ENCODE assay signal across 28 cellular contexts in the genomic region with DNA sequence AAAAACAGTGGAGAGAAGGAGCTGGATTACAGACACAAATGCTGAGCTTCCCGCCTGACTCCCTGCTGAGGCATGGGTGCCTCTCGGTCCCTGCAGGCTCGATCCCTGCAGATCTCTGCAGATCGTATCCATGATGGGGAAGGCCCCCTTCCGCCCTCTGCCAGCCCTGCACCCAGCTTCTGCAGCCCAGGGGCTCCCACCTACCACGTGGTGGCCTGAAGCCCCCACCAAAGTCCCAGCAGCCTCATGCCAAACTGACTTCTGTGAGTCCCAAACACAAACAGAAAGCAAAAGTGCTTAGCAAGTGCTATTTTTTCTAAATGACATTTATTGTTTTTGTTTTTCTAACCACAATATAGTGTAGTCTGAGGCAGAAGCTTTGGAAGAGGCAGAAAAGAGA.
DNase-seq lines count a peak whose midpoint lies in the region; ATAC-seq and TF ChIP-seq lines count a peak whose summit lies in the region.
"Had no signal": no experiment of that assay in that cellular context is flagged by ENCODE, and none has a peak within 500 bp of the region (broad histone marks: within the 10 kb centered on the region; RNA-seq: fewer than 3 reads in every experiment).

No MANE protein-coding gene starts in this region.

- no peaks in the 10 kb centered on the region for H3K36me3 ChIP-seq in BLaER1
- H3K36me3 ChIP-seq: adrenal gland, transverse colon had no signal

- DNase-seq in GM13977 (ENCODE audit: low spot score) (peak; percentile 36), coronary artery (ENCODE audit: low spot score) (peak; percentile 50), HuH-7.5 (ENCODE audit: low spot score) (no peak), type B pancreatic cell (ENCODE audit: extremely low spot score, unreplicated experiment) (no peak)
- DNase-seq: activated CD4-positive, alpha-beta T cell treated with anti-CD3 and anti-CD28 coated beads, Interleukin-2, amount 50 U/mL, for 1 hour; activated CD8-positive, alpha-beta memory T cell treated with anti-CD3 and anti-CD28 coated beads, Interleukin-2, amount 10 ng/mL, durations not matched to agents 7 days and 5 days; activated naive CD4-positive, alpha-beta T cell treated with anti-CD3 and anti-CD28 coated beads for 36 hours; activated T-cell treated with anti-CD3 and anti-CD28 coated beads, Interleukin-2, amount 50 U/mL, for 48 hours; DMS79; GF-D8; glutamatergic neuron; HCEC 1CT; Kasumi-1; MV-4-11; NCI-H146; NCI-H446 treated with DMSO at 0.1 percent for 48 hours; NCI-H82; T-helper 9 cell; transverse colon had no signal

- H3K36me3 Mint-ChIP-seq in nephron (ENCODE audit: low read depth) (no peaks in the 10 kb centered on the region), type B pancreatic cell (no peaks in the 10 kb centered on the region)
- H3K36me3 Mint-ChIP-seq: activated CD8-positive, alpha-beta memory T cell treated with anti-CD3 and anti-CD28 coated beads, Interleukin-2, amount 10 ng/mL, durations not matched to agents 7 days and 5 days; brain had no signal

- H3K9ac ChIP-seq in BLaER1 = no peak overlapping the region

- H3K9me3 ChIP-seq in BLaER1 = peaks cover under 1% of the 10 kb centered on the region; the same call in 1 of the 2 replicates
- H3K9me3 ChIP-seq: adrenal gland, psoas muscle, transverse colon had no signal

- H3K27ac Mint-ChIP-seq in nephron = peak overlapping the region; percentile 62 to 98 (median 74)
- no peak overlapping the region for H3K27ac Mint-ChIP-seq in type B pancreatic cell
- H3K27ac Mint-ChIP-seq: activated CD8-positive, alpha-beta memory T cell treated with anti-CD3 and anti-CD28 coated beads, Interleukin-2, amount 10 ng/mL, durations not matched to agents 7 days and 5 days; activated naive CD4-positive, alpha-beta T cell treated with anti-CD3 and anti-CD28 coated beads for 36 hours; stimulated activated naive CD8-positive, alpha-beta T cell treated with anti-CD3 and anti-CD28 coated beads, Interleukin-15, Interleukin-2, amounts not matched to agents 100 ng/mL and 50 ng/mL, for 24 hours had no signal

- H3K9me3 Mint-ChIP-seq in nephron (peaks cover 7% of the 10 kb centered on the region), type B pancreatic cell (no peaks in the 10 kb centered on the region)
- H3K9me3 Mint-ChIP-seq: activated naive CD4-positive, alpha-beta T cell treated with anti-CD3 and anti-CD28 coated beads for 36 hours; stimulated activated naive CD8-positive, alpha-beta T cell treated with anti-CD3 and anti-CD28 coated beads, Interleukin-15, Interleukin-2, amounts not matched to agents 100 ng/mL and 50 ng/mL, for 24 hours had no signal

- TF ChIP-seq CTCF in GM13977 (IDR thresholded peaks at IDR 0.05; ENCODE audit: extremely low read depth, insufficient read depth, missing control alignments) (no peak), coronary artery (IDR thresholded peaks at IDR 0.05) (no peak), nephron (IDR thresholded peaks at IDR 0.05; ENCODE audit: unreplicated experiment in 3 of 3) (no peak), type B pancreatic cell (conservative IDR thresholded peaks at IDR 0.05) (no peak)

- in situ Hi-C loops in GM13977 (cut with MboI; ENCODE audit: low pct_unique_long_range_greater_than_20kb, low sequenced_read_pairs, unreplicated experiment) = no loop called here

- H3K4me1 Mint-ChIP-seq in nephron (peaks cover 69% of the 10 kb centered on the region), type B pancreatic cell (ENCODE audit: unreplicated experiment) (peaks cover 23% of the 10 kb centered on the region)

- no peaks in the 10 kb centered on the region for H4K20me1 ChIP-seq in BLaER1

- peak overlapping the region in 1 of 3 experiments; percentile 33 for H3K4me3 Mint-ChIP-seq in nephron
- no peak overlapping the region for H3K4me3 Mint-ChIP-seq in type B pancreatic cell
- H3K4me3 Mint-ChIP-seq: activated CD8-positive, alpha-beta memory T cell treated with anti-CD3 and anti-CD28 coated beads, Interleukin-2, amount 10 ng/mL, durations not matched to agents 7 days and 5 days; activated naive CD4-positive, alpha-beta T cell treated with anti-CD3 and anti-CD28 coated beads for 36 hours; brain; stimulated activated naive CD8-positive, alpha-beta T cell treated with anti-CD3 and anti-CD28 coated beads, Interleukin-15, Interleukin-2, amounts not matched to agents 100 ng/mL and 50 ng/mL, for 24 hours had no signal

- peak overlapping the region; percentile 93 for H3K4me2 ChIP-seq in BLaER1

- peaks cover 19% of the 10 kb centered on the region for H3K27me3 Mint-ChIP-seq in nephron (ENCODE audit: low read depth)
- H3K27me3 Mint-ChIP-seq in type B pancreatic cell = peaks cover 14% of the 10 kb centered on the region
- H3K27me3 Mint-ChIP-seq: stimulated activated naive CD8-positive, alpha-beta T cell treated with anti-CD3 and anti-CD28 coated beads, Interleukin-15, Interleukin-2, amounts not matched to agents 100 ng/mL and 50 ng/mL, for 24 hours had no signal

- peak overlapping the region; percentile 66 for H3K27ac ChIP-seq in BLaER1
- H3K27ac ChIP-seq in coronary artery = no peak overlapping the region
- H3K27ac ChIP-seq: C4-2B, psoas muscle, VCaP had no signal

- ATAC-seq in HG02571 (IDR thresholded peaks at IDR 0.05; ENCODE audit: unreplicated experiment) = no peak
- ATAC-seq: activated CD8-positive, alpha-beta memory T cell treated with anti-CD3 and anti-CD28 coated beads, Interleukin-2, amount 10 ng/mL, durations not matched to agents 7 days and 5 days; psoas muscle had no signal

- H3K27me3 ChIP-seq in BLaER1 = no peaks in the 10 kb centered on the region
- H3K27me3 ChIP-seq: adrenal gland, transverse colon had no signal

- peaks cover 52% of the 10 kb centered on the region for H3K4me1 ChIP-seq in BLaER1
- H3K4me1 ChIP-seq: psoas muscle had no signal

- H3K4me3 ChIP-seq in BLaER1 (no peak overlapping the region), coronary artery (peak overlapping the region; percentile 51)
- H3K4me3 ChIP-seq: psoas muscle, transverse colon had no signal

Comparison
In these comparisons a context has a peak if more than half of its experiments do, and no peak if none do; other contexts are left out.
1. DNase-seq: peak in GM13977 (single experiment) and coronary artery (single experiment); none in HuH-7.5 (single experiment) and type B pancreatic cell (single experiment).